ENCODE assay signal across 8 cellular contexts in genomic region chr18:45212186-45213039, GRCh38.
DNase-seq lines count a peak whose midpoint lies in the region; ATAC-seq, FAIRE-seq and TF ChIP-seq lines count a peak whose summit lies in the region.

No MANE protein-coding gene starts in this region.

- H3K27ac ChIP-seq in cardiac muscle cell (no peak overlapping the region), prostate gland (no peak overlapping the region)

- H3K4me3 Mint-ChIP-seq in activated naive CD4-positive, alpha-beta T cell treated with anti-CD3 and anti-CD28 coated beads, Interleukin-2, amount 10 ng/mL, durations not matched to agents 7 days and 5 days, result no peak overlapping the region

- peak; percentile 98 for ATAC-seq in HG02642 (IDR thresholded peaks at IDR 0.05; ENCODE audit: poor library complexity, unreplicated experiment)

- H3K4me1 ChIP-seq in cardiac muscle cell (ENCODE audit: low read depth) (no peaks in the 10 kb centered on the region), prostate gland (replicated peaks) (no peaks in the 10 kb centered on the region)

- no peaks in the 10 kb centered on the region for H3K36me3 ChIP-seq in cardiac muscle cell
- H3K36me3 ChIP-seq in prostate gland, result no peaks in the 10 kb centered on the region

- no peaks in the 10 kb centered on the region for H3K9me3 ChIP-seq in cardiac muscle cell (ENCODE audit: low read depth)
- no peaks in the 10 kb centered on the region for H3K9me3 ChIP-seq in prostate gland

- H3K4me3 ChIP-seq in cardiac muscle cell (no peak overlapping the region), prostate gland (no peak overlapping the region)

- CTCF ChIA-PET in activated naive CD4-positive, alpha-beta T cell treated with anti-CD3 and anti-CD28 coated beads, Interleukin-2, amount 10 ng/mL, durations not matched to agents 7 days and 5 days (lab: Charles Lee), result interaction anchor here (0.6 to 2.0 kb wide), 15 partner anchors 9 to 1590 kb away, joined by 3 to 10 read pairs (median 3); no protein-coding TSS in a partner anchor

- WGBS in prostate gland, result 68% methylated on average over 13 of the region's 13 CpGs

- H3K27me3 ChIP-seq in cardiac muscle cell, result no peaks in the 10 kb centered on the region
- no peaks in the 10 kb centered on the region for H3K27me3 ChIP-seq in prostate gland (replicated peaks; ENCODE audit: insufficient read depth)

- no peak overlapping the region for H3K27ac Mint-ChIP-seq in activated naive CD4-positive, alpha-beta T cell treated with anti-CD3 and anti-CD28 coated beads, Interleukin-2, amount 10 ng/mL, durations not matched to agents 7 days and 5 days

- TF ChIP-seq POLR2A in GM12892 (IDR thresholded peaks at IDR 0.05; ENCODE audit: low read depth, low read length) (no peak), prostate gland (IDR thresholded peaks at IDR 0.05) (no peak)

- peaks cover 4% of the 10 kb centered on the region for H3K27me3 Mint-ChIP-seq in activated naive CD4-positive, alpha-beta T cell treated with anti-CD3 and anti-CD28 coated beads, Interleukin-2, amount 10 ng/mL, durations not matched to agents 7 days and 5 days

- no peaks in the 10 kb centered on the region for H3K4me1 Mint-ChIP-seq in activated naive CD4-positive, alpha-beta T cell treated with anti-CD3 and anti-CD28 coated beads, Interleukin-2, amount 10 ng/mL, durations not matched to agents 7 days and 5 days

- H3K9me3 Mint-ChIP-seq in activated naive CD4-positive, alpha-beta T cell treated with anti-CD3 and anti-CD28 coated beads, Interleukin-2, amount 10 ng/mL, durations not matched to agents 7 days and 5 days, result no peaks in the 10 kb centered on the region

- peak; percentile 99 for FAIRE-seq in GM12892 (lab: Jason Lieb, UNC)

- no peaks in the 10 kb centered on the region for H3K36me3 Mint-ChIP-seq in activated naive CD4-positive, alpha-beta T cell treated with anti-CD3 and anti-CD28 coated beads, Interleukin-2, amount 10 ng/mL, durations not matched to agents 7 days and 5 days

- peak; percentile 26 for DNase-seq in GM12892 (ENCODE audit: insufficient read length)
- peak; percentile 75 for DNase-seq in NCI-H1048 (lab: John Stamatoyannopoulos, UW)
- DNase-seq in SK-N-DZ (ENCODE audit: low spot score), result peak; percentile 68
- peak; percentile 81 for DNase-seq in activated naive CD4-positive, alpha-beta T cell treated with anti-CD3 and anti-CD28 coated beads, Interleukin-2, amount 10 ng/mL, durations not matched to agents 7 days and 5 days
- peak; percentile 91 for DNase-seq in cardiac muscle cell (ENCODE audit: low read depth in 1 of 2, low spot score in 1 of 2)
- DNase-seq in prostate gland (ENCODE audit: low spot score), result peak; percentile 79
- DNase-seq in 8988T, result no peak

- TF ChIP-seq CTCF in cardiac muscle cell (IDR thresholded peaks at IDR 0.05; ENCODE audit: low read depth, low read length) (peak; percentile 100), prostate gland (IDR thresholded peaks at IDR 0.05) (peak; percentile 43 to 84 (median 82))

- intact Hi-C loops in prostate gland (cut with DNase I), result loop anchor here (2.0 kb wide), 1 partner anchor 532 kb away; the partner anchor contains the start of gene SETBP1
